ENCODE assay signal across 8 cellular contexts in the genomic region with DNA sequence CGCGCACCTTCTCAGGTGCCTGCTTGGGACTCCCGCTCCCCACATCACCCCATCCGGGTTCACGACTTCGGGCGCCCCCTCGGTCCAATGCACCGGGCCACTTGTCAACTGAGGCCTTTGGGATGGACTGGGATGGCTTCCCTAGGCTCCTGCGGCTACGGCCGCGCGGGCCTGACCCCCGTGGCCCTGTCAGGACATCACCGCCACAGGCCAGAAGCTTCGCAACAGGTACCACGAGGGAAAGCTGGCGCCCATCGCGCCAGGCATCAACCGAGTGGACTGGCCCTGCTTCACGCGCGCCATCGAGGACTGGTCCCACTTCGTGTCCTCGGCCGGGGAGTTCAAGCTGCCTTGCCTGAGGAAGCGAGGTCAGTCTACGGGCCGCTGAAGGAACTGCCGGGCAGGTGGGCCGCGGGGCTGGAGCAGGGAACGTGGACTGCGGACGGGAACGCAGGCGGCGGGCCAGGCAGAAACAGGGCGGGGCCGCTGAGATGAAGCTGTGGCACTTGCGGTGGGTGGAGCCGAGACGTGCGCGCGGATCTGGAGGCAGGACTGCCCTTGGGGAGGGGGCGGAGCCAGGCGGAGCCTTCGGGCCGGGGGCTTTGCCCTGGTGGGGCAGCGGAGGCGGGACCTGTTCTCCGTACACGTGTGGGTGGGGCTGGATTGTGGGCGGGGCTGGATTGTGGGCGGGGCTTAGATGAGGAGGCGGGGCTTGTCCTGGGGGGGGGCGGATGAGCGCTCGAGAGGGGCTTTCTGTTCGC. TPM values are rescaled to one million over a fixed set of nuclear protein-coding genes. Genes with fewer than 3 reads are reported as not detected.
DNase-seq lines count a peak whose midpoint lies in the region.

No MANE protein-coding gene starts in this region.

- DNase-seq in NCI-H2029 (lab: John Stamatoyannopoulos, UW) (peak; percentile 18), NCI-H2029 treated with DMSO at 0.1 percent for 48 hours (lab: John Stamatoyannopoulos, UW) (no peak), lung microvascular endothelial cell (ENCODE audit: low read depth in 2 of 2) (peak; percentile 54 to 75), NCI-H1105 treated with DMSO at 0.1 percent for 48 hours (lab: John Stamatoyannopoulos, UW) (no peak)
- peak; percentile 94 for DNase-seq in activated CD4-positive, alpha-beta memory T cell treated with anti-CD3 and anti-CD28 coated beads, Interleukin-2, amount 10 ng/mL, durations not matched to agents 7 days and 5 days
- peak; percentile 91 to 94 (median 92) for DNase-seq in effector memory CD4-positive, alpha-beta T cell
- DNase-seq in stimulated activated CD4-positive, alpha-beta T cell treated with anti-CD3 and anti-CD28 coated beads, TNF-alpha, amount 100 ng/mL, for 48 hours (ENCODE audit: low read depth in 3 of 3), result peak; percentile 87 to 92 (median 89)

- H3K9me3 ChIP-seq in HUES6 (ENCODE audit: control insufficient read depth, insufficient read depth, low read depth, low read length), result no peaks in the 10 kb centered on the region
- H3K9me3 ChIP-seq in effector memory CD4-positive, alpha-beta T cell (ENCODE audit: control insufficient read depth, low read length), result no peaks in the 10 kb centered on the region

- H3K9me3 Mint-ChIP-seq in activated CD4-positive, alpha-beta memory T cell treated with anti-CD3 and anti-CD28 coated beads, Interleukin-2, amount 10 ng/mL, durations not matched to agents 7 days and 5 days, result no peaks in the 10 kb centered on the region

- peaks cover 6% of the 10 kb centered on the region; the same call in 1 of the 2 replicates for H3K4me1 ChIP-seq in HUES6 (ENCODE audit: control insufficient read depth, insufficient read depth, low read length)
- peaks cover 18% of the 10 kb centered on the region for H3K4me1 ChIP-seq in effector memory CD4-positive, alpha-beta T cell (ENCODE audit: control insufficient read depth, insufficient read depth, low read length, poor library complexity, severe bottlenecking)

- no peaks in the 10 kb centered on the region for H3K36me3 ChIP-seq in HUES6 (ENCODE audit: control insufficient read depth, insufficient read depth, low read length)
- no peaks in the 10 kb centered on the region for H3K36me3 ChIP-seq in effector memory CD4-positive, alpha-beta T cell (ENCODE audit: control insufficient read depth, insufficient read depth, low read length)

- peaks cover 39% of the 10 kb centered on the region for H3K27me3 ChIP-seq in HUES6 (ENCODE audit: control insufficient read depth, insufficient read depth, low read length)
- no peaks in the 10 kb centered on the region for H3K27me3 ChIP-seq in effector memory CD4-positive, alpha-beta T cell (replicated peaks; ENCODE audit: control insufficient read depth, insufficient read depth, low read length, poor library complexity, severe bottlenecking)

- POLR2A ChIA-PET in activated CD4-positive, alpha-beta memory T cell treated with anti-CD3 and anti-CD28 coated beads, Interleukin-2, amount 10 ng/mL, durations not matched to agents 7 days and 5 days (lab: Charles Lee), result interaction anchor here (1.0 to 1.3 kb wide), 2 partner anchors 14 to 145 kb away, joined by 3 to 15 read pairs; partner anchors contain the start of gene CFAP20

- H3K27me3 Mint-ChIP-seq in activated CD4-positive, alpha-beta memory T cell treated with anti-CD3 and anti-CD28 coated beads, Interleukin-2, amount 10 ng/mL, durations not matched to agents 7 days and 5 days, result peaks cover 9% of the 10 kb centered on the region

- CTCF ChIA-PET in activated CD4-positive, alpha-beta memory T cell treated with anti-CD3 and anti-CD28 coated beads, Interleukin-2, amount 10 ng/mL, durations not matched to agents 7 days and 5 days (lab: Charles Lee), result interaction anchor here (2.3 kb wide), 1 partner anchor 15 kb away, joined by 7 read pairs; no protein-coding TSS in a partner anchor

- no peak overlapping the region for H3K27ac ChIP-seq in HUES6 (ENCODE audit: low read depth, low read length)
- peak overlapping the region; percentile 57 for H3K27ac ChIP-seq in effector memory CD4-positive, alpha-beta T cell (ENCODE audit: insufficient read depth, low read length, poor library complexity, severe bottlenecking)

- H3K36me3 Mint-ChIP-seq in activated CD4-positive, alpha-beta memory T cell treated with anti-CD3 and anti-CD28 coated beads, Interleukin-2, amount 10 ng/mL, durations not matched to agents 7 days and 5 days (ENCODE audit: low read depth), result no peaks in the 10 kb centered on the region

- H3K4me1 Mint-ChIP-seq in activated CD4-positive, alpha-beta memory T cell treated with anti-CD3 and anti-CD28 coated beads, Interleukin-2, amount 10 ng/mL, durations not matched to agents 7 days and 5 days, result peaks cover 14% of the 10 kb centered on the region

- no peak overlapping the region for H3K9ac ChIP-seq in HUES6 (ENCODE audit: low read length)

- peak overlapping the region; percentile 81 for H3K4me3 Mint-ChIP-seq in activated CD4-positive, alpha-beta memory T cell treated with anti-CD3 and anti-CD28 coated beads, Interleukin-2, amount 10 ng/mL, durations not matched to agents 7 days and 5 days

- H3K4me3 ChIP-seq in HUES6 (ENCODE audit: low read depth, low read length), result peak overlapping the region; percentile 66
- peak overlapping the region; percentile 74 for H3K4me3 ChIP-seq in effector memory CD4-positive, alpha-beta T cell (ENCODE audit: insufficient read depth, low read depth, low read length, poor library complexity, severe bottlenecking)

- no peak overlapping the region for H3K27ac Mint-ChIP-seq in activated CD4-positive, alpha-beta memory T cell treated with anti-CD3 and anti-CD28 coated beads, Interleukin-2, amount 10 ng/mL, durations not matched to agents 7 days and 5 days

RNA-seq across cellular contexts. Expression of gene CNGB1, which starts 13.7 kb away (rescaled TPM):
- not detected for total RNA-seq in activated CD4-positive, alpha-beta memory T cell treated with anti-CD3 and anti-CD28 coated beads, Interleukin-2, amount 10 ng/mL, durations not matched to agents 7 days and 5 days
- not detected in 2 replicates for total RNA-seq in lung microvascular endothelial cell

RNA-seq across cellular contexts. Expression of gene ZNF319, which starts 15.8 kb away (rescaled TPM):
- total RNA-seq in activated CD4-positive, alpha-beta memory T cell treated with anti-CD3 and anti-CD28 coated beads, Interleukin-2, amount 10 ng/mL, durations not matched to agents 7 days and 5 days, result 10 to 100 TPM; 19.8 to 20.2 TPM
- 1.7 and 2.4 TPM in 2 replicates for total RNA-seq in lung microvascular endothelial cell

RNA-seq across cellular contexts. Expression of gene USB1, which starts 16.6 kb away (rescaled TPM):
- 10 to 100 TPM; 48.4 to 54.2 TPM for total RNA-seq in activated CD4-positive, alpha-beta memory T cell treated with anti-CD3 and anti-CD28 coated beads, Interleukin-2, amount 10 ng/mL, durations not matched to agents 7 days and 5 days
- total RNA-seq in lung microvascular endothelial cell, result 12.4 and 20.8 TPM in 2 replicates

RNA-seq across cellular contexts. Expression of gene MMP15, which starts 40.9 kb away (rescaled TPM):
- total RNA-seq in activated CD4-positive, alpha-beta memory T cell treated with anti-CD3 and anti-CD28 coated beads, Interleukin-2, amount 10 ng/mL, durations not matched to agents 7 days and 5 days, result 1 to 10 TPM in 1 of 2 experiments, under 1 TPM in 1; 0.68 to 1.1 TPM
- 5.2 and 5.8 TPM in 2 replicates for total RNA-seq in lung microvascular endothelial cell

Comparison
In these comparisons a context has a peak if more than half of its experiments do, and no peak if none do; other contexts are left out.
1. DNase-seq: peak in NCI-H2029 (single experiment), activated CD4-positive, alpha-beta memory T cell treated with anti-CD3 and anti-CD28 coated beads, Interleukin-2, amount 10 ng/mL, durations not matched to agents 7 days and 5 days (single experiment), effector memory CD4-positive, alpha-beta T cell (3 of 3), lung microvascular endothelial cell (2 of 2) and stimulated activated CD4-positive, alpha-beta T cell treated with anti-CD3 and anti-CD28 coated beads, TNF-alpha, amount 100 ng/mL, for 48 hours (3 of 3); none in NCI-H2029 treated with DMSO at 0.1 percent for 48 hours (single experiment) and NCI-H1105 treated with DMSO at 0.1 percent for 48 hours (single experiment).